ENCODE assay signal across 20 cellular contexts in the genomic region with DNA sequence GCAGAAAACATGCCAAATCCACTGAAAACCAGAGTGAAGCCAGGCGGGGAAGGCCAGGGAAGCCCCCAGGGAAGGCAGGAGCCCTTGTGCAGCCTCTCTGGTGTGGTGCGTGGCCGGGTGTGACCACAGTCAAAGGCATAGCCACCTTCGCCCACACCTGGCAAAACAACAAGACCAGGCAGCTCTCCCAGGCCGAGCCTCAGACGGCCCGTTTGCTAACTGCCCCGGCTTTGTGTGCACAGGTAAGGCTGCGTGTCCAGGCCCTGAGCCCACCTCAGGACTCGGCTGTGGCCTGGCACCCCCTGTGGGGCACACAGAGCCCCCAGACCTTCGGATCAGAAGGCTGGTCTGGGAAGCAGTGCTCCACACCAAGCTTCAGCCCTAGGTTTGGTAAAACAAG. TPM values are rescaled to one million over a fixed set of nuclear protein-coding genes. Genes with fewer than 3 reads are reported as not detected.
DNase-seq lines count a peak whose midpoint lies in the region; ATAC-seq and TF ChIP-seq lines count a peak whose summit lies in the region.
"Had no signal": no experiment of that assay in that cellular context is flagged by ENCODE, and none has a peak within 500 bp of the region (broad histone marks: within the 10 kb centered on the region; RNA-seq: fewer than 3 reads in every experiment).

No MANE protein-coding gene starts in this region.

- no peaks in the 10 kb centered on the region for H3K36me3 ChIP-seq in mammary epithelial cell (ENCODE audit: insufficient read depth, low read length)
- H3K36me3 ChIP-seq in breast epithelium, result no peaks in the 10 kb centered on the region
- H3K36me3 ChIP-seq in SK-N-MC (ENCODE audit: insufficient read depth, low read length), result peaks cover 15% of the 10 kb centered on the region; the same call in 1 of the 2 replicates
- peaks cover 0 to 32% (median 24%) of the 10 kb centered on the region in 6 donors for H3K36me3 ChIP-seq in spleen
- H3K36me3 ChIP-seq: SJCRH30 had no signal

- peaks cover 46% of the 10 kb centered on the region for H3K4me1 ChIP-seq in mammary epithelial cell (ENCODE audit: insufficient read depth, low read length)
- H3K4me1 ChIP-seq in breast epithelium, result peaks cover 4 to 9% of the 10 kb centered on the region in 2 donors
- peaks cover 32 to 91% (median 52%) of the 10 kb centered on the region in 6 donors for H3K4me1 ChIP-seq in spleen

- H2AFZ ChIP-seq in mammary epithelial cell (ENCODE audit: low read depth, low read length), result peak overlapping the region; percentile 36
- H2AFZ ChIP-seq: PC-9 had no signal

- H3K4me2 ChIP-seq in mammary epithelial cell (ENCODE audit: insufficient read depth, low read depth, low read length), result peak overlapping the region; percentile 80
- H3K4me2 ChIP-seq: PC-9, smooth muscle cell had no signal

- peaks cover 29% of the 10 kb centered on the region for H3K79me2 ChIP-seq in mammary epithelial cell (ENCODE audit: insufficient read depth, low read length)

- no peak for TF ChIP-seq POLR2A in breast epithelium (IDR thresholded peaks at IDR 0.05)
- no peak for TF ChIP-seq POLR2A in spleen (IDR thresholded peaks at IDR 0.05)

- no peak overlapping the region for H3K27ac ChIP-seq in mammary epithelial cell (ENCODE audit: insufficient read depth, low read depth, low read length)
- H3K27ac ChIP-seq in breast epithelium, result no peak overlapping the region
- H3K27ac ChIP-seq in SK-N-MC, result peak overlapping the region; percentile 84
- H3K27ac ChIP-seq in spleen, result peak overlapping the region in 3 of 8 donors; percentile 49 to 65 (median 51)
- H3K27ac ChIP-seq: PC-9, SJCRH30, testis had no signal

- no peaks in the 10 kb centered on the region for H3K27me3 ChIP-seq in mammary epithelial cell (ENCODE audit: insufficient read depth, low read length)
- H3K27me3 ChIP-seq in breast epithelium, result no peaks in the 10 kb centered on the region
- peaks cover 0 to 17% (median 0%) of the 10 kb centered on the region in 7 donors for H3K27me3 ChIP-seq in spleen (replicated peaks in 1 of 7)
- H3K27me3 ChIP-seq: SJCRH30, testis had no signal

- no TSS peak for BruUV-seq in mammary epithelial cell (replicated peaks; lab: Mats Ljungman, UMichigan)

- peak overlapping the region; percentile 80 for H3K27ac Mint-ChIP-seq in central memory CD8-positive, alpha-beta T cell (ENCODE audit: low read depth)
- H3K27ac Mint-ChIP-seq: nephron progenitor cell had no signal

- in situ Hi-C loops in mammary epithelial cell (cut with MboI; ENCODE audit: low sequenced_read_pairs in 2 of 2), result no loop called here

- dilution Hi-C loops in mammary epithelial cell (cut with HindIII; ENCODE audit: low sequenced_read_pairs), result loop anchor here (5.0 kb wide), 3 partner anchors 55 to 245 kb away; no protein-coding TSS in a partner anchor

- CTCF ChIA-PET in mammary epithelial cell (lab: Charles Lee; ENCODE audit: low non-redundant PET), result no interaction called here

- ATAC-seq in central memory CD8-positive, alpha-beta T cell (replicated peaks; ENCODE audit: extremely low read depth, poor library complexity, severe bottlenecking), result no peak

- TF ChIP-seq CTCF in mammary epithelial cell (conservative IDR thresholded peaks at IDR 0.05 in 1 of 2, IDR thresholded peaks at IDR 0.05 in 1 of 2; ENCODE audit: extremely low read depth in 1 of 2, insufficient read depth in 1 of 2, low read depth in 1 of 2, low read length in 2 of 2), result no peak
- no peak for TF ChIP-seq CTCF in breast epithelium (IDR thresholded peaks at IDR 0.05)
- no peak for TF ChIP-seq CTCF in spleen (IDR thresholded peaks at IDR 0.05 in 8 of 11, conservative IDR thresholded peaks at IDR 0.05 in 3 of 11)

- no peak overlapping the region for H3K4me3 Mint-ChIP-seq in central memory CD8-positive, alpha-beta T cell
- H3K4me3 Mint-ChIP-seq: nephron progenitor cell had no signal

- DNase-seq in mammary epithelial cell (peak; percentile 48), breast epithelium (ENCODE audit: low spot score in 2 of 2) (no peak), SK-N-MC (ENCODE audit: low read depth, low spot score) (no peak), spleen (peak; percentile 78), D341Med (ENCODE audit: low spot score) (no peak), anterior cingulate cortex (lab: John Stamatoyannopoulos, UW) (no peak), kidney tubule cell (ENCODE audit: low spot score) (no peak)
- DNase-seq in central memory CD8-positive, alpha-beta T cell (ENCODE audit: low spot score in 2 of 2), result no peak
- DNase-seq: foreskin melanocyte; Kasumi-1; kidney; NCI-H1105; NCI-H748 treated with DMSO at 0.1 percent for 48 hours; nephron progenitor cell; PC-9; SJCRH30; stimulated activated CD8-positive, alpha-beta memory T cell treated with anti-CD3 and anti-CD28 coated beads, Interleukin-4, amount 100 ng/mL, for 48 hours; T1000; testis had no signal

- peaks cover 27% of the 10 kb centered on the region for H3K4me1 Mint-ChIP-seq in central memory CD8-positive, alpha-beta T cell

- H3K27me3 Mint-ChIP-seq in central memory CD8-positive, alpha-beta T cell, result no peaks in the 10 kb centered on the region

- no peak overlapping the region for H3K4me3 ChIP-seq in mammary epithelial cell (replicated peaks in 1 of 3; ENCODE audit: insufficient read depth in 1 of 3, low read depth in 2 of 3, low read length in 3 of 3)
- H3K4me3 ChIP-seq in breast epithelium, result no peak overlapping the region
- H3K4me3 ChIP-seq in SK-N-MC, result no peak overlapping the region
- no peak overlapping the region for H3K4me3 ChIP-seq in spleen
- H3K4me3 ChIP-seq: PC-9, SJCRH30, smooth muscle cell, testis had no signal

- intact Hi-C loops in mammary epithelial cell (cut with micrococcal nuclease) (no loop called here), breast epithelium (cut with DNase I; ENCODE audit: low total_unique reads) (loop anchor here (10.0 kb wide), 1 partner anchor 118 kb away; no protein-coding TSS in a partner anchor), spleen (cut with DNase I; ENCODE audit: low total_unique reads) (no loop called here)

- peaks cover 14% of the 10 kb centered on the region for H3K36me3 Mint-ChIP-seq in central memory CD8-positive, alpha-beta T cell (ENCODE audit: insufficient read depth)

- H3K9me3 ChIP-seq in mammary epithelial cell (replicated peaks; ENCODE audit: insufficient read depth, low read length) (no peaks in the 10 kb centered on the region), breast epithelium (no peaks in the 10 kb centered on the region), SK-N-MC (ENCODE audit: low read depth, low read length) (no peaks in the 10 kb centered on the region), spleen (no peaks in the 10 kb centered on the region)
- H3K9me3 ChIP-seq: SJCRH30, testis had no signal

- 0% methylated on average over 4 of the region's 11 CpGs for WGBS in mammary epithelial cell (ENCODE audit: low coverage, missing lambda C conversion rate)
- 86 to 95% (median 91%) methylated on average over 9 to 11 of the region's 11 CpGs for WGBS in spleen, 5 donors

- H3K9me3 Mint-ChIP-seq in central memory CD8-positive, alpha-beta T cell, result no peaks in the 10 kb centered on the region
- H3K9me3 Mint-ChIP-seq: nephron progenitor cell had no signal

- H4K20me1 ChIP-seq in mammary epithelial cell (ENCODE audit: insufficient read depth, low read length), result no peaks in the 10 kb centered on the region

- H3K9ac ChIP-seq in mammary epithelial cell (ENCODE audit: insufficient read depth, low read length), result no peak overlapping the region
- no peak overlapping the region for H3K9ac ChIP-seq in SK-N-MC (ENCODE audit: insufficient read length)

RNA-seq across cellular contexts. Expression of a gene that starts 6.1 kb away (rescaled TPM):
- total RNA-seq in mammary epithelial cell, result 10 to 100 TPM; 33.8 to 49.8 TPM
- polyA plus RNA-seq in mammary epithelial cell, result 27.9 TPM
- 25.5 TPM for polyA minus RNA-seq in mammary epithelial cell
- 10 to 100 TPM; 24.9 to 29.5 (median 26.1) TPM for total RNA-seq in breast epithelium
- 10 to 100 TPM; 23.3 to 31.3 (median 25.8) TPM for total RNA-seq in spleen
- polyA plus RNA-seq in spleen, result 10 to 100 TPM; 10.7 to 28.9 (median 14.8) TPM

RNA-seq across cellular contexts. Expression of a gene that starts 17.5 kb away (rescaled TPM):
- total RNA-seq in mammary epithelial cell, result 10 to 100 TPM; 14.1 to 27.3 TPM
- 6.7 TPM for polyA plus RNA-seq in mammary epithelial cell
- polyA minus RNA-seq in mammary epithelial cell, result 13.1 TPM
- 10 to 100 TPM; 14.0 to 24.2 (median 19.3) TPM for total RNA-seq in breast epithelium
- 10 to 100 TPM; 17.0 to 34.9 (median 26.5) TPM for total RNA-seq in spleen
- 1 to 10 TPM; 2.1 to 7.9 (median 2.4) TPM for polyA plus RNA-seq in spleen

Comparison
In these comparisons a context has a peak if more than half of its experiments do, and no peak if none do; other contexts are left out.
1. DNase-seq: peak in mammary epithelial cell (single experiment) and spleen (single experiment); none in breast epithelium (0 of 2), SK-N-MC (single experiment), central memory CD8-positive, alpha-beta T cell (0 of 2), D341Med (single experiment), anterior cingulate cortex (0 of 58) and kidney tubule cell (single experiment).